ENCODE assay signal across 16 cellular contexts in the genomic region with DNA sequence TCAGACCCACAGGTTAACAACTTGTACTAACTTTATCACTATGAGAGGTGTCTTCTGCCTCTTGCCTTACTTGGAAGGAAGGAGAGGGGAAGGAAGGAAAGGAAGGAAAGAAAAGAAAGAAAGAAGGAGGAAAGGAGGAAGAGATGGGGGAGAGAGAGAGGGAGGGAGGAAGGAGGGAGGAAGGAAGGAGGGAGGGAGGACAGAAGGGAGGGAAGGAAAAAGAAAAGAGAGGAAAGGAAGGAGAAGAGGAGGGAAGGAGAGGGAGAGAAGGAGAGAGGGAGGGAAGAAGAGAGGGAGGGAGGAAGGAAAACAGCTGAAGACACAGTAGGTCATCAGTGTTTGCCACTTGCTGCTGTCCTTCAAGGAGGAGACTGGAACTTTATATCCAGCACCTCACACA.
"Had no signal": no experiment of that assay in that cellular context is flagged by ENCODE, and none has a peak within 500 bp of the region (broad histone marks: within the 10 kb centered on the region; RNA-seq: fewer than 3 reads in every experiment).

No MANE protein-coding gene starts in this region.

- H3K27me3 ChIP-seq: cardiac muscle cell, MG63 had no signal

- H3K4me3 ChIP-seq: cardiac muscle cell, MG63 had no signal

- H3K36me3 Mint-ChIP-seq: activated CD4-positive, alpha-beta memory T cell treated with anti-CD3 and anti-CD28 coated beads for 36 hours; activated naive CD4-positive, alpha-beta T cell treated with anti-CD3 and anti-CD28 coated beads, Interleukin-2, amount 10 ng/mL, durations not matched to agents 7 days and 5 days; activated naive CD8-positive, alpha-beta T cell treated with anti-CD3 and anti-CD28 coated beads for 36 hours had no signal

- H3K36me3 ChIP-seq: brain microvascular endothelial cell, cardiac muscle cell, MG63 had no signal

- H3K27me3 Mint-ChIP-seq: activated T-helper 17 cell treated with anti-CD3 and anti-CD28 coated beads, Interleukin-2, amount 50 U/mL, for 72 hours had no signal

- H3K9me3 ChIP-seq: MG63 had no signal

- H3K27ac Mint-ChIP-seq: activated B cell treated with CpG ODN at 0.5 μM for 24 hours; activated CD4-positive, alpha-beta memory T cell treated with anti-CD3 and anti-CD28 coated beads for 36 hours; activated CD4-positive, alpha-beta T cell treated with anti-CD3 and anti-CD28 coated beads, Interleukin-2, amount 10 ng/mL, durations not matched to agents 7 days and 5 days; activated naive CD4-positive, alpha-beta T cell treated with anti-CD3 and anti-CD28 coated beads, Interleukin-2, amount 10 ng/mL, durations not matched to agents 7 days and 5 days; activated naive CD8-positive, alpha-beta T cell treated with anti-CD3 and anti-CD28 coated beads for 36 hours; activated T-helper 17 cell treated with anti-CD3 and anti-CD28 coated beads, Interleukin-2, amount 50 U/mL, for 72 hours; T-helper 1 cell treated with Interleukin-12 subunit alpha and Interleukin-12 subunit beta and Interleukin-4 antibody, amounts not matched to agents 30 μg/mL and 1 μg/mL, for 36 hours had no signal

- H3K4me1 Mint-ChIP-seq: activated T-helper 17 cell treated with anti-CD3 and anti-CD28 coated beads, Interleukin-2, amount 50 U/mL, for 72 hours had no signal

- H3K27ac ChIP-seq: brain microvascular endothelial cell, cardiac muscle cell had no signal

- DNase-seq: activated B cell treated with CpG ODN at 0.5 μM for 24 hours; activated CD4-positive, alpha-beta memory T cell treated with anti-CD3 and anti-CD28 coated beads for 36 hours; activated CD4-positive, alpha-beta T cell treated with anti-CD3 and anti-CD28 coated beads for 1 hour; activated CD4-positive, alpha-beta T cell treated with anti-CD3 and anti-CD28 coated beads, Interleukin-2, amount 10 ng/mL, durations not matched to agents 7 days and 5 days; activated gamma-delta T cell; activated naive CD4-positive, alpha-beta T cell treated with anti-CD3 and anti-CD28 coated beads, Interleukin-2, amount 10 ng/mL, durations not matched to agents 7 days and 5 days; activated naive CD8-positive, alpha-beta T cell treated with anti-CD3 and anti-CD28 coated beads for 36 hours; activated T-cell treated with anti-CD3 and anti-CD28 coated beads for 4 hours; activated T-cell treated with anti-CD3 and anti-CD28 coated beads, Interleukin-2, amount 50 U/mL, for 48 hours; brain microvascular endothelial cell; MG63; NCI-H1105; NCI-H187 had no signal

- H3K4me3 Mint-ChIP-seq: activated B cell treated with CpG ODN at 0.5 μM for 24 hours; activated CD4-positive, alpha-beta memory T cell treated with anti-CD3 and anti-CD28 coated beads for 36 hours; activated CD4-positive, alpha-beta T cell treated with anti-CD3 and anti-CD28 coated beads, Interleukin-2, amount 10 ng/mL, durations not matched to agents 7 days and 5 days; activated naive CD4-positive, alpha-beta T cell treated with anti-CD3 and anti-CD28 coated beads, Interleukin-2, amount 10 ng/mL, durations not matched to agents 7 days and 5 days; activated naive CD8-positive, alpha-beta T cell treated with anti-CD3 and anti-CD28 coated beads for 36 hours; activated T-helper 17 cell treated with anti-CD3 and anti-CD28 coated beads, Interleukin-2, amount 50 U/mL, for 72 hours; T-helper 1 cell treated with Interleukin-12 subunit alpha and Interleukin-12 subunit beta and Interleukin-4 antibody, amounts not matched to agents 30 μg/mL and 1 μg/mL, for 36 hours had no signal

- H3K9me3 Mint-ChIP-seq: activated B cell treated with CpG ODN at 0.5 μM for 24 hours; activated CD4-positive, alpha-beta memory T cell treated with anti-CD3 and anti-CD28 coated beads for 36 hours; activated CD4-positive, alpha-beta T cell treated with anti-CD3 and anti-CD28 coated beads, Interleukin-2, amount 10 ng/mL, durations not matched to agents 7 days and 5 days; activated naive CD4-positive, alpha-beta T cell treated with anti-CD3 and anti-CD28 coated beads, Interleukin-2, amount 10 ng/mL, durations not matched to agents 7 days and 5 days; activated naive CD8-positive, alpha-beta T cell treated with anti-CD3 and anti-CD28 coated beads for 36 hours; activated T-helper 17 cell treated with anti-CD3 and anti-CD28 coated beads, Interleukin-2, amount 50 U/mL, for 72 hours; T-helper 1 cell treated with Interleukin-12 subunit alpha and Interleukin-12 subunit beta and Interleukin-4 antibody, amounts not matched to agents 30 μg/mL and 1 μg/mL, for 36 hours had no signal
